ENCODE assay signal across 22 cellular contexts in genomic region chr20:24523661-24524060, GRCh38. TPM values are rescaled to one million over a fixed set of nuclear protein-coding genes. Genes with fewer than 3 reads are reported as not detected.
A peak's percentile ranks its signal among the peaks of the same experiment; 100 is the strongest.
DNase-seq lines count a peak whose midpoint lies in the region; ATAC-seq and TF ChIP-seq lines count a peak whose summit lies in the region.
"Had no signal": no experiment of that assay in that cellular context is flagged by ENCODE, and none has a peak within 500 bp of the region (broad histone marks: within the 10 kb centered on the region; RNA-seq: fewer than 3 reads in every experiment).

No MANE protein-coding gene starts in this region.

- no peak overlapping the region for H3K4me3 ChIP-seq in A673 (ENCODE audit: low read depth, low read length, poor library complexity, severe bottlenecking)

- CTCF ChIA-PET in A673 (lab: Charles Lee) = no interaction called here

- no peaks in the 10 kb centered on the region for H3K27me3 ChIP-seq in A673 (replicated peaks; ENCODE audit: insufficient read depth, low read depth, low read length, poor library complexity)

- BruUV-seq in A673 (replicated peaks; lab: Mats Ljungman, UMichigan) = no TSS peak

- H3K4me1 ChIP-seq in A673 (ENCODE audit: insufficient read depth, low read length, poor library complexity, severe bottlenecking) = peaks cover 4% of the 10 kb centered on the region

- no peaks in the 10 kb centered on the region for H3K9me3 ChIP-seq in A673 (ENCODE audit: low read depth, low read length, poor library complexity, severe bottlenecking)

- POLR2A ChIA-PET in A673 (lab: Charles Lee; ENCODE audit: low non-redundant PET) = no interaction called here

- no peaks in the 10 kb centered on the region for H3K36me3 ChIP-seq in A673 (ENCODE audit: insufficient read depth, low read length, poor library complexity, severe bottlenecking)

- peak overlapping the region; percentile 5 for H3K27ac ChIP-seq in A673 (ENCODE audit: low read depth, low read length, poor library complexity, severe bottlenecking)
- peak overlapping the region; percentile 77 for H3K27ac ChIP-seq in caudate nucleus (ENCODE audit: low read depth, low read length)
- H3K27ac ChIP-seq: C4-2B had no signal

- ATAC-seq in HG02678 (IDR thresholded peaks at IDR 0.05; ENCODE audit: unreplicated experiment) (no peak), HG02870 (IDR thresholded peaks at IDR 0.05; ENCODE audit: unreplicated experiment) (no peak)
- ATAC-seq: Right ventricle myocardium inferior had no signal

- intact Hi-C loops in A673 (cut with micrococcal nuclease; ENCODE audit: unreplicated experiment) (no loop called here), posterior cingulate gyrus (cut with DNase I) (no loop called here)

- no peak for TF ChIP-seq CTCF in A673 (conservative IDR thresholded peaks at IDR 0.05; ENCODE audit: low read depth, low read length)

- DNase-seq in A673 (ENCODE audit: low spot score) = peak; percentile 49
- DNase-seq in caudate nucleus (lab: John Stamatoyannopoulos, UW) = peak in 37 of 61 donors; percentile 21 to 73 (median 45)
- peak; percentile 81 for DNase-seq in inferior parietal cortex (ENCODE audit: extremely low spot score)
- DNase-seq in posterior cingulate gyrus = peak in 7 of 10 donors; percentile 55 to 94 (median 71)
- no peak for DNase-seq in mucosa of gallbladder (ENCODE audit: low spot score)
- DNase-seq in NOMO-1 treated with dmso at 0.1 percent for 144 hours (lab: John Stamatoyannopoulos, UW; ENCODE audit: unreplicated experiment) = no peak
- DNase-seq: 8988T, AML-193, EL, GF-D8, Kasumi-1, NCI-H1694, NCI-H2081, NCI-H2171, NCI-H345, NCI-H524 had no signal

RNA-seq across cellular contexts. Expression of gene SYNDIG1, which starts 54.2 kb away (rescaled TPM):
- total RNA-seq in A673 (2021) (16.6 and 17.9 TPM in 2 replicates), mucosa of gallbladder (5.7 TPM)
- total RNA-seq: MCF 10A, SK-MEL-5 had no signal

Comparison
In these comparisons a context has a peak if more than half of its experiments do, and no peak if none do; other contexts are left out.
1. DNase-seq: peak in A673 (single experiment), caudate nucleus (37 of 61), inferior parietal cortex (single experiment) and posterior cingulate gyrus (7 of 10); none in mucosa of gallbladder (single experiment) and NOMO-1 treated with dmso at 0.1 percent for 144 hours (single experiment).